ENCODE assay signal across 22 cellular contexts in the genomic region with DNA sequence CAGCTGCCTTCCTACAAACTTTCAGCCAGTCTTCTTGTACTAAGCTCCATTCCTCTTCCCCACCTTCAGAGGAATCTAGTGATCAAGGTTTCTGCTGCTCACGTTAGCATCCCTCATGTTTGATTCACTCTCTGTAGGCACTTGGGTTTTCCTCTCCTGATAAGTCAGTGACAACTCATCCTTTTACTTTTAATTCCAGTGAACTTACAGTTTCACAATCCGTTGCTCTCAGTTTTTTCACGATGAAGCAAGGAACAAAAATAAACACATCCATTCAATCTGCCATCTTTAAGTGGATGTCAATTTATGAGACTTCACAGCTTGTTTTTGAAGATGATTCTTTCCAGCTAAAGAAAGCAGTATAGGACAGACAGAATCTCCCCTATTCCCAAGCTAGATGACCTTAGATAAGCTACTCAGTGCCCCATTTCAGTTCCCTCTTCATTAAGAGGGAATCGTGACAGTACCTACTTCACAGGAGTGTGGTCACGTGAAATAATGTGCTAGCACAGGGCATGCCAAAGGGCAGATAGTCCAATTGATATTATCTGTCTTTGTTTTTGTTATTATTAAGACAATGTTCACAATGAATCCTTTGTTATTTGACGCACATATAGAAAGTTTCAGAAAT.
DNase-seq lines count a peak whose midpoint lies in the region; ATAC-seq and TF ChIP-seq lines count a peak whose summit lies in the region.
"Had no signal": no experiment of that assay in that cellular context is flagged by ENCODE, and none has a peak within 500 bp of the region (broad histone marks: within the 10 kb centered on the region; RNA-seq: fewer than 3 reads in every experiment).

No MANE protein-coding gene starts in this region.

- no peaks in the 10 kb centered on the region for H3K27me3 Mint-ChIP-seq in nephron (ENCODE audit: low read depth)

- H3K36me3 Mint-ChIP-seq in nephron (ENCODE audit: low read depth), result peaks cover 69% of the 10 kb centered on the region
- H3K36me3 Mint-ChIP-seq: CD14-positive monocyte had no signal

- peak; percentile 37 for DNase-seq in AG09309 (ENCODE audit: low read depth)
- DNase-seq in LHCN-M2 (ENCODE audit: low read depth), result peak; percentile 67
- peak; percentile 24 for DNase-seq in epithelial cell of esophagus (ENCODE audit: low read depth)
- DNase-seq in left lobe of liver (ENCODE audit: low spot score), result no peak
- no peak for DNase-seq in left ventricle myocardium superior
- no peak for DNase-seq in T-helper 1 cell
- DNase-seq: activated CD4-positive, alpha-beta T cell treated with anti-CD3 and anti-CD28 coated beads, Interleukin-2, amount 50 U/mL, for 48 hours; activated naive CD4-positive, alpha-beta T cell treated with anti-CD3 and anti-CD28 coated beads for 36 hours; dermis blood vessel endothelial cell; heart left ventricle; MV-4-11; NCI-H1930; NCI-H510A; retina; stimulated activated naive CD4-positive, alpha-beta T cell; transverse colon had no signal

- intact Hi-C loops in left ventricle myocardium superior (cut with micrococcal nuclease), result no loop called here

- no peak for TF ChIP-seq CTCF in AG09309 (IDR thresholded peaks at IDR 0.05; ENCODE audit: control insufficient read depth, insufficient read depth, low read depth, low read length, missing control alignments)
- TF ChIP-seq CTCF in epithelial cell of esophagus (IDR thresholded peaks at IDR 0.05; ENCODE audit: insufficient read depth, low read depth, low read length, missing control alignments), result no peak
- no peak for TF ChIP-seq CTCF in nephron (IDR thresholded peaks at IDR 0.05; ENCODE audit: unreplicated experiment in 3 of 3)

- no peak overlapping the region for H3K4me3 ChIP-seq in AG09309 (ENCODE audit: control insufficient read depth, low read depth, low read length)
- no peak overlapping the region for H3K4me3 ChIP-seq in epithelial cell of esophagus (ENCODE audit: low read length)
- H3K4me3 ChIP-seq: ascending aorta, heart left ventricle, transverse colon had no signal

- H3K4me1 Mint-ChIP-seq in nephron, result peaks cover 53% of the 10 kb centered on the region
- H3K4me1 Mint-ChIP-seq: IgD-negative memory B cell had no signal

- peaks cover 17% of the 10 kb centered on the region for H3K9me3 Mint-ChIP-seq in nephron

- H3K4me3 Mint-ChIP-seq in nephron, result no peak overlapping the region
- H3K4me3 Mint-ChIP-seq: activated naive CD4-positive, alpha-beta T cell treated with anti-CD3 and anti-CD28 coated beads for 36 hours; CD14-positive monocyte; IgD-negative memory B cell; neural crest cell had no signal

- ATAC-seq in left lobe of liver (no peak), GM19023 (IDR thresholded peaks at IDR 0.05; ENCODE audit: unreplicated experiment) (no peak), left ventricle myocardium superior (no peak)
- ATAC-seq: heart left ventricle had no signal

- H3K27ac Mint-ChIP-seq in nephron, result peak overlapping the region; percentile 44 to 84 (median 75)
- H3K27ac Mint-ChIP-seq: activated naive CD4-positive, alpha-beta T cell treated with anti-CD3 and anti-CD28 coated beads for 36 hours; CD14-positive monocyte; IgD-negative memory B cell had no signal

Comparison
In these comparisons a context has a peak if more than half of its experiments do, and no peak if none do; other contexts are left out.
1. DNase-seq: peak in AG09309 (single experiment), LHCN-M2 (single experiment) and epithelial cell of esophagus (single experiment); none in left lobe of liver (single experiment), left ventricle myocardium superior (single experiment) and T-helper 1 cell (0 of 5).